In genomic region chr21:33939224-33939623, GRCh38 we compare ENCODE assay signal across 18 cellular contexts. TPM values are rescaled to one million over a fixed set of nuclear protein-coding genes. Genes with fewer than 3 reads are reported as not detected.
DNase-seq lines count a peak whose midpoint lies in the region; ATAC-seq and TF ChIP-seq lines count a peak whose summit lies in the region.
"Had no signal": no experiment of that assay in that cellular context is flagged by ENCODE, and none has a peak within 500 bp of the region (broad histone marks: within the 10 kb centered on the region; RNA-seq: fewer than 3 reads in every experiment).

No MANE protein-coding gene starts in this region.

- H2BK15ac ChIP-seq in mesenchymal stem cell (ENCODE audit: low read depth, poor library complexity, severe bottlenecking): no peak overlapping the region

- H3K4me1 ChIP-seq in mesenchymal stem cell (ENCODE audit: control insufficient read depth, insufficient read depth, low read depth, low read length): peaks cover 10% of the 10 kb centered on the region
- H3K4me1 ChIP-seq in testis: no peaks in the 10 kb centered on the region
- H3K4me1 ChIP-seq: Peyer's patch had no signal

- POLR2A ChIA-PET in activated naive CD8-positive, alpha-beta T cell treated with anti-CD3 and anti-CD28 coated beads, Interleukin-2, amount 10 ng/mL, durations not matched to agents 7 days and 5 days (lab: Charles Lee): interaction anchor here (4.7 kb wide), 1 partner anchor 9 kb away, joined by 107 read pairs; no protein-coding TSS in a partner anchor

- H3K9me3 ChIP-seq in mesenchymal stem cell (ENCODE audit: control insufficient read depth, low read length): peaks cover under 1% of the 10 kb centered on the region
- H3K9me3 ChIP-seq in testis: no peaks in the 10 kb centered on the region
- H3K9me3 ChIP-seq: gastrocnemius medialis, ovary, Peyer's patch, upper lobe of right lung had no signal

- H3K4me1 Mint-ChIP-seq in activated naive CD4-positive, alpha-beta T cell treated with anti-CD3 and anti-CD28 coated beads, Interleukin-2, amount 50 U/mL, for 24 hours: peaks cover 75% of the 10 kb centered on the region
- peaks cover 45% of the 10 kb centered on the region for H3K4me1 Mint-ChIP-seq in activated naive CD8-positive, alpha-beta T cell treated with anti-CD3 and anti-CD28 coated beads, Interleukin-2, amount 10 ng/mL, durations not matched to agents 7 days and 5 days

- no peak for ATAC-seq in activated naive CD8-positive, alpha-beta T cell treated with anti-CD3 and anti-CD28 coated beads, Interleukin-2, amount 10 ng/mL, durations not matched to agents 7 days and 5 days (ENCODE audit: low read depth)
- no peak for ATAC-seq in GM21576 (IDR thresholded peaks at IDR 0.05; ENCODE audit: unreplicated experiment)
- no peak for ATAC-seq in left lobe of liver
- ATAC-seq: gastrocnemius medialis, upper lobe of right lung had no signal

- no peak for TF ChIP-seq POLR2A in testis (IDR thresholded peaks at IDR 0.05)

- H3K36me3 Mint-ChIP-seq in activated naive CD4-positive, alpha-beta T cell treated with anti-CD3 and anti-CD28 coated beads, Interleukin-2, amount 50 U/mL, for 24 hours: peaks cover 12% of the 10 kb centered on the region
- H3K36me3 Mint-ChIP-seq in activated naive CD8-positive, alpha-beta T cell treated with anti-CD3 and anti-CD28 coated beads, Interleukin-2, amount 10 ng/mL, durations not matched to agents 7 days and 5 days: peaks cover 59% of the 10 kb centered on the region

- no peak overlapping the region for H3K14ac ChIP-seq in mesenchymal stem cell (ENCODE audit: low read length in 2 of 2)

- peak overlapping the region; percentile 67 for H2AK5ac ChIP-seq in mesenchymal stem cell (ENCODE audit: low read length, severe bottlenecking)

- H3K4me3 ChIP-seq in mesenchymal stem cell (ENCODE audit: insufficient read depth in 1 of 2, low read depth in 1 of 2, low read length in 2 of 2) (no peak overlapping the region), testis (no peak overlapping the region)
- H3K4me3 ChIP-seq: gastrocnemius medialis, left ventricle myocardium inferior, ovary, Peyer's patch, skin epidermis, upper lobe of right lung had no signal

- no peak overlapping the region for H2AFZ ChIP-seq in mesenchymal stem cell (ENCODE audit: low read depth, low read length)

- no peaks in the 10 kb centered on the region for H3K79me1 ChIP-seq in mesenchymal stem cell (replicated peaks; ENCODE audit: low read length, poor library complexity, severe bottlenecking)

- intact Hi-C loops in testis (cut with DNase I; ENCODE audit: low total_unique reads): loop anchor here (10.0 kb wide), 1 partner anchor 406 kb away; no protein-coding TSS in a partner anchor

- no peak overlapping the region for H3K4ac ChIP-seq in mesenchymal stem cell (ENCODE audit: low read depth in 1 of 2, low read length in 2 of 2)

- no peak overlapping the region for H2BK5ac ChIP-seq in mesenchymal stem cell (ENCODE audit: low read depth, low read length, poor library complexity, severe bottlenecking)

- no peak overlapping the region for H3K23ac ChIP-seq in mesenchymal stem cell (ENCODE audit: low read length in 2 of 2)

- H3K9ac ChIP-seq in mesenchymal stem cell (ENCODE audit: low read length): peak overlapping the region; percentile 73

- 60% methylated on average over 3 of the region's 3 CpGs for WGBS in mesenchymal stem cell
- WGBS in testis, 2 donors: 81 to 87% methylated on average over 3 of the region's 3 CpGs

- no peak overlapping the region for H4K8ac ChIP-seq in mesenchymal stem cell (ENCODE audit: low read length)

- H3K27me3 ChIP-seq in mesenchymal stem cell (ENCODE audit: control insufficient read depth in 1 of 2, insufficient read depth in 1 of 2, low read length in 2 of 2): no peaks in the 10 kb centered on the region
- no peaks in the 10 kb centered on the region for H3K27me3 ChIP-seq in testis
- H3K27me3 ChIP-seq: gastrocnemius medialis, ovary, Peyer's patch, upper lobe of right lung had no signal

- no peaks in the 10 kb centered on the region for H3K9me3 Mint-ChIP-seq in activated naive CD4-positive, alpha-beta T cell treated with anti-CD3 and anti-CD28 coated beads, Interleukin-2, amount 50 U/mL, for 24 hours
- peaks cover 3% of the 10 kb centered on the region for H3K9me3 Mint-ChIP-seq in activated naive CD8-positive, alpha-beta T cell treated with anti-CD3 and anti-CD28 coated beads, Interleukin-2, amount 10 ng/mL, durations not matched to agents 7 days and 5 days

- H3K18ac ChIP-seq in mesenchymal stem cell (ENCODE audit: low read depth in 1 of 2, low read length in 2 of 2): peak overlapping the region in 1 of 2 experiments; percentile 34

- no peaks in the 10 kb centered on the region for H3K36me3 ChIP-seq in mesenchymal stem cell (ENCODE audit: control insufficient read depth in 1 of 2, insufficient read depth in 2 of 2, low read depth in 1 of 2, low read length in 2 of 2)
- no peaks in the 10 kb centered on the region for H3K36me3 ChIP-seq in testis (ENCODE audit: low read depth, missing control alignments)
- H3K36me3 ChIP-seq: gastrocnemius medialis, left ventricle myocardium inferior, ovary, Peyer's patch, upper lobe of right lung had no signal

- H3K27me3 Mint-ChIP-seq in activated naive CD4-positive, alpha-beta T cell treated with anti-CD3 and anti-CD28 coated beads, Interleukin-2, amount 50 U/mL, for 24 hours: no peaks in the 10 kb centered on the region
- H3K27me3 Mint-ChIP-seq in activated naive CD8-positive, alpha-beta T cell treated with anti-CD3 and anti-CD28 coated beads, Interleukin-2, amount 10 ng/mL, durations not matched to agents 7 days and 5 days: no peaks in the 10 kb centered on the region

- no peak overlapping the region for H3K4me2 ChIP-seq in mesenchymal stem cell (ENCODE audit: low read length, poor library complexity, severe bottlenecking)

- H3K27ac Mint-ChIP-seq in activated naive CD4-positive, alpha-beta T cell treated with anti-CD3 and anti-CD28 coated beads, Interleukin-2, amount 50 U/mL, for 24 hours: peak overlapping the region; percentile 96
- peak overlapping the region; percentile 6 for H3K27ac Mint-ChIP-seq in activated naive CD8-positive, alpha-beta T cell treated with anti-CD3 and anti-CD28 coated beads, Interleukin-2, amount 10 ng/mL, durations not matched to agents 7 days and 5 days

- no peak overlapping the region for H4K91ac ChIP-seq in mesenchymal stem cell (ENCODE audit: low read length)

- H3K27ac ChIP-seq in mesenchymal stem cell (ENCODE audit: low read length, poor library complexity, severe bottlenecking): peak overlapping the region; percentile 16
- no peak overlapping the region for H3K27ac ChIP-seq in testis
- H3K27ac ChIP-seq: gastrocnemius medialis, left ventricle myocardium inferior, ovary, upper lobe of right lung had no signal

- H2BK12ac ChIP-seq in mesenchymal stem cell (ENCODE audit: low read length in 2 of 2): peak overlapping the region in 1 of 2 experiments; percentile 54

- DNase-seq in activated naive CD4-positive, alpha-beta T cell (lab: John Stamatoyannopoulos, UW): no peak
- DNase-seq in activated naive CD8-positive, alpha-beta T cell treated with anti-CD3 and anti-CD28 coated beads, Interleukin-2, amount 10 ng/mL, durations not matched to agents 7 days and 5 days: no peak
- peak; percentile 84 for DNase-seq in mesenchymal stem cell
- no peak for DNase-seq in testis
- DNase-seq in cerebellum (ENCODE audit: low spot score): no peak
- no peak for DNase-seq in left lobe of liver (ENCODE audit: low spot score)
- DNase-seq: COR-L47, cortex of kidney, gastrocnemius medialis, left ventricle myocardium inferior, NCI-H1436 treated with DMSO at 0.1 percent for 48 hours, NCI-H82, ovary, Peyer's patch, upper lobe of right lung had no signal

- no peak for TF ChIP-seq CTCF in testis (IDR thresholded peaks at IDR 0.05)

- no peak overlapping the region for H2BK120ac ChIP-seq in mesenchymal stem cell (ENCODE audit: low read depth, low read length)

- H3K4me3 Mint-ChIP-seq in activated naive CD4-positive, alpha-beta T cell treated with anti-CD3 and anti-CD28 coated beads, Interleukin-2, amount 50 U/mL, for 24 hours: peak overlapping the region; percentile 36
- no peak overlapping the region for H3K4me3 Mint-ChIP-seq in activated naive CD8-positive, alpha-beta T cell treated with anti-CD3 and anti-CD28 coated beads, Interleukin-2, amount 10 ng/mL, durations not matched to agents 7 days and 5 days

RNA-seq across cellular contexts. Expression of gene ATP5PO, which starts 23.6 kb away (rescaled TPM):
- total RNA-seq in activated naive CD8-positive, alpha-beta T cell treated with anti-CD3 and anti-CD28 coated beads, Interleukin-2, amount 10 ng/mL, durations not matched to agents 7 days and 5 days: 100 to 1,000 TPM; 167 TPM
- 332 TPM for polyA plus RNA-seq in mesenchymal stem cell (2013, experiment 1 of 2)
- polyA plus RNA-seq in mesenchymal stem cell (2013, experiment 2 of 2): 334 TPM
- total RNA-seq in testis: 100 to 1,000 TPM; 127 to 136 TPM
- polyA plus RNA-seq in testis (ENCODE audit: insufficient read depth, low read depth, low replicate concordance): 279 TPM
- 82.2 TPM for total RNA-seq in cerebellum
- 86.8 TPM for total RNA-seq in left lobe of liver
